In the genomic region with DNA sequence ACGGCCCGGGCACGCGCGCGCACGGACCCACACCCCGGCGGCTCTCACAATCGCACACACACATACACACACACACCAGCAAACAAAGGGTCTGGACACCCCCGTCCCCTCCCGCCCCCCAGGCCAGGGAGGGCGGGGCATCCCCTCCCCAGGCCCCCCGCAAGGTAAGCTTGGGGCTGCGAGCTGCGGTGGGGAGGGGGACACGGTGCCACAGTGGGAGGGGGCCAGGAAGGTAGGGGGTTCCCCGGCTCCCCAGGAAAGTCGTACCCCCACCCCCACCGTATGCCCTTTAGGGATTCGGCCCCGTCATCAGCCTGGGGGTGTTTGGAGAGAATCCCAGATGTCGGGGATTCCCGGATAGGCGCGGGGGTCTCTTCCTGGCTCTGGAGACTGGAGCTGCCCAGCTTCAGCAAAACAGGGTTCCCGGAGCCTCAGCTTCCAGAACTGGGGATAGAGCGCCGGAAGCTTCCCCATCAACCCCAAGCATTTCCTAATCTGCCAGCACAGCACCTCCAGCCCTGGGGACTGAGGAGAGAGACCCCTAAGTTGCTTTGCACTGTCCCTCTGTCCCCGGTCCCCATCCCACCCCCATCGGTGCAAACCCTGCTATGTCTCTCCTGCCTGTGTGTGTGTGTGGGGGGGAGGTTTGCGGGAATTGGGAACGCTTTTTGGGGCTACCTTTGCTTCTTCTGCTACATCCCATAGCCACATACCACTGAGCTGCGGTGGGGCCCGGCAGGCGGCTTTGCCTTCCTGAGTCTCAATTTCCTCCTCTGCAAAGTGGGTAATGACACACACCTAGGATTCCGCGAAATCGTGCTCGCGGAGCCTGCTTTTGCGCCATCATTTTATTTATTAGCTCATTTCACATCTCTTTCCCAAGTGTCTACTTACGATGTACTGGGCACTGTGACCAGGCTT, we compare ENCODE assay signal across 8 cellular contexts. TPM values are rescaled to one million over a fixed set of nuclear protein-coding genes. Genes with fewer than 3 reads are reported as not detected.
A peak's percentile ranks its signal among the peaks of the same experiment; 100 is the strongest.
DNase-seq lines count a peak whose midpoint lies in the region; ATAC-seq and TF ChIP-seq lines count a peak whose summit lies in the region.

No MANE protein-coding gene starts in this region.

- peak; percentile 27 for DNase-seq in DMS53 (lab: John Stamatoyannopoulos, UW)
- no peak for DNase-seq in DMS53 treated with DMSO at 0.1 percent for 48 hours (lab: John Stamatoyannopoulos, UW; ENCODE audit: unreplicated experiment)
- peak; percentile 81 for DNase-seq in activated CD8-positive, alpha-beta memory T cell treated with anti-CD3 and anti-CD28 coated beads, Interleukin-2, amount 50 U/mL, for 48 hours
- DNase-seq in glutamatergic neuron: no peak
- peak; percentile 74 for DNase-seq in stimulated activated naive CD8-positive, alpha-beta T cell treated with anti-CD3 and anti-CD28 coated beads, Interleukin-15, Interleukin-2, amounts not matched to agents 100 U/mL and 50 U/mL, for 24 hours
- no peak for DNase-seq in LoVo (ENCODE audit: low spot score)
- no peak for DNase-seq in AG20443 (ENCODE audit: low spot score)

- peaks cover 14% of the 10 kb centered on the region for H3K9me3 Mint-ChIP-seq in glutamatergic neuron (ENCODE audit: unreplicated experiment)

- peaks cover 11% of the 10 kb centered on the region for H3K4me1 Mint-ChIP-seq in glutamatergic neuron (ENCODE audit: low read depth, unreplicated experiment)

- ATAC-seq in stimulated activated naive CD8-positive, alpha-beta T cell treated with anti-CD3 and anti-CD28 coated beads, Interleukin-15, Interleukin-2, amounts not matched to agents 100 U/mL and 50 U/mL, for 24 hours: no peak
- no peak for ATAC-seq in HG03097 (IDR thresholded peaks at IDR 0.05; ENCODE audit: low FRiP score, unreplicated experiment)

- no peaks in the 10 kb centered on the region for H3K36me3 Mint-ChIP-seq in glutamatergic neuron (ENCODE audit: unreplicated experiment)

- H3K27ac Mint-ChIP-seq in glutamatergic neuron (ENCODE audit: unreplicated experiment): peak overlapping the region; percentile 64

- no peak for TF ChIP-seq CTCF in glutamatergic neuron (IDR thresholded peaks at IDR 0.05; ENCODE audit: partially characterized antibody, unreplicated experiment)

- H3K27me3 Mint-ChIP-seq in glutamatergic neuron (ENCODE audit: unreplicated experiment): peaks cover 15% of the 10 kb centered on the region

- peak overlapping the region; percentile 98 for H3K4me3 Mint-ChIP-seq in glutamatergic neuron (ENCODE audit: unreplicated experiment)

RNA-seq across cellular contexts. Expression of a gene that starts 1.8 kb away (rescaled TPM):
- 128 TPM for total RNA-seq in glutamatergic neuron (ENCODE audit: unreplicated experiment)

RNA-seq across cellular contexts. Expression of a gene that starts 15.2 kb away (rescaled TPM):
- 5.7 TPM for total RNA-seq in glutamatergic neuron (ENCODE audit: unreplicated experiment)

RNA-seq across cellular contexts. Expression of a gene that starts 24.8 kb away (rescaled TPM):
- 90.4 TPM for total RNA-seq in glutamatergic neuron (ENCODE audit: unreplicated experiment)

Comparison
In these comparisons a context has a peak if more than half of its experiments do, and no peak if none do; other contexts are left out.
1. DNase-seq: peak in DMS53 (single experiment), activated CD8-positive, alpha-beta memory T cell treated with anti-CD3 and anti-CD28 coated beads, Interleukin-2, amount 50 U/mL, for 48 hours (single experiment) and stimulated activated naive CD8-positive, alpha-beta T cell treated with anti-CD3 and anti-CD28 coated beads, Interleukin-15, Interleukin-2, amounts not matched to agents 100 U/mL and 50 U/mL, for 24 hours (single experiment); none in DMS53 treated with DMSO at 0.1 percent for 48 hours (single experiment), glutamatergic neuron (single experiment), LoVo (single experiment) and AG20443 (single experiment).